In genomic region chr3:109899930-109900329, GRCh38 we compare ENCODE assay signal across 22 cellular contexts.
A peak's percentile ranks its signal among the peaks of the same experiment; 100 is the strongest.
DNase-seq lines count a peak whose midpoint lies in the region; ATAC-seq, FAIRE-seq and TF ChIP-seq lines count a peak whose summit lies in the region.
"Had no signal": no experiment of that assay in that cellular context is flagged by ENCODE, and none has a peak within 500 bp of the region (broad histone marks: within the 10 kb centered on the region; RNA-seq: fewer than 3 reads in every experiment).

No MANE protein-coding gene starts in this region.

- H3K4me3 ChIP-seq in CD8-positive, alpha-beta memory T cell (ENCODE audit: low read length), result no peak overlapping the region
- H3K4me3 ChIP-seq in HAP-1, result no peak overlapping the region
- H3K4me3 ChIP-seq in neural progenitor cell, result no peak overlapping the region
- H3K4me3 ChIP-seq in small intestine (ENCODE audit: low read depth in 1 of 2, low read length in 2 of 2), result no peak overlapping the region
- H3K4me3 ChIP-seq: K562 had no signal

- peaks cover 8% of the 10 kb centered on the region for H3K4me1 ChIP-seq in CD8-positive, alpha-beta memory T cell (ENCODE audit: insufficient read depth, low read length)
- peaks cover 20% of the 10 kb centered on the region for H3K4me1 ChIP-seq in HAP-1
- peaks cover 13% of the 10 kb centered on the region for H3K4me1 ChIP-seq in neural progenitor cell
- H3K4me1 ChIP-seq in small intestine (ENCODE audit: control insufficient read depth in 2 of 2, insufficient read depth in 1 of 2, low read depth in 1 of 2, low read length in 1 of 2), result no peaks in the 10 kb centered on the region
- H3K4me1 ChIP-seq: BE2C had no signal

- TF ChIP-seq CTCF in neural progenitor cell (IDR thresholded peaks at IDR 0.05), result no peak

- peaks cover 0 to 2% (median 0%) of the 10 kb centered on the region in 5 donors for H3K9me3 Mint-ChIP-seq in CD8-positive, alpha-beta memory T cell
- peaks cover 4% of the 10 kb centered on the region for H3K9me3 Mint-ChIP-seq in neural progenitor cell

- FAIRE-seq in small intestine (lab: Jason Lieb, UNC), result no peak
- FAIRE-seq: HepG2, K562 had no signal

- H2AFZ ChIP-seq in neural progenitor cell (replicated peaks), result no peak overlapping the region

- no peaks in the 10 kb centered on the region for H3K27me3 ChIP-seq in CD8-positive, alpha-beta memory T cell (ENCODE audit: insufficient read depth, low read length, poor library complexity, severe bottlenecking)
- no peaks in the 10 kb centered on the region for H3K27me3 ChIP-seq in HAP-1 (ENCODE audit: low read depth)
- H3K27me3 ChIP-seq in neural progenitor cell, result peaks cover 21% of the 10 kb centered on the region
- H3K27me3 ChIP-seq in small intestine (ENCODE audit: control insufficient read depth in 2 of 2, insufficient read depth in 2 of 2, low read length in 2 of 2), result no peaks in the 10 kb centered on the region
- H3K27me3 ChIP-seq: BE2C had no signal

- no peaks in the 10 kb centered on the region for H3K79me2 ChIP-seq in neural progenitor cell (ENCODE audit: low read depth)

- WGBS in small intestine, 3 donors, result 40 to 52% (median 49%) methylated on average over 2 of the region's 2 CpGs

- CTCF ChIA-PET in CD8-positive, alpha-beta memory T cell (lab: Charles Lee), result no interaction called here
- CTCF ChIA-PET in HEK293T (lab: Yijun Ruan, JAX), result interaction anchor here (0.7 kb wide), 1 partner anchor 22 kb away, joined by 3 read pairs; no protein-coding TSS in a partner anchor

- H3K4me1 Mint-ChIP-seq in CD8-positive, alpha-beta memory T cell, result peaks cover 17 to 37% (median 25%) of the 10 kb centered on the region in 3 donors
- H3K4me1 Mint-ChIP-seq in neural progenitor cell, result peaks cover 25% of the 10 kb centered on the region

- no peaks in the 10 kb centered on the region for H3F3A ChIP-seq in neural progenitor cell (ENCODE audit: low read depth)

- no peaks in the 10 kb centered on the region for H3K36me3 ChIP-seq in CD8-positive, alpha-beta memory T cell (ENCODE audit: insufficient read depth, low read length)
- H3K36me3 ChIP-seq in HAP-1 (replicated peaks) (no peaks in the 10 kb centered on the region), neural progenitor cell (no peaks in the 10 kb centered on the region), small intestine (ENCODE audit: control insufficient read depth in 2 of 2, insufficient read depth in 2 of 2, low read length in 2 of 2) (no peaks in the 10 kb centered on the region)
- H3K36me3 ChIP-seq: BE2C had no signal

- H3K9ac ChIP-seq in neural progenitor cell, result no peak overlapping the region

- no peak overlapping the region for H3K27ac ChIP-seq in CD8-positive, alpha-beta memory T cell (ENCODE audit: low read depth, low read length)
- H3K27ac ChIP-seq in neural progenitor cell (no peak overlapping the region), small intestine (ENCODE audit: low read depth in 1 of 2, low read length in 1 of 2) (no peak overlapping the region)
- H3K27ac ChIP-seq: HL-60 had no signal

- in situ Hi-C loops in HAP-1 (cut with MboI; ENCODE audit: low sequenced_read_pairs), result no loop called here

- POLR2A ChIA-PET in CD8-positive, alpha-beta memory T cell (lab: Charles Lee), result no interaction called here
- POLR2A ChIA-PET in HEK293T (lab: Yijun Ruan, JAX), result no interaction called here

- H3K9me3 ChIP-seq in CD8-positive, alpha-beta memory T cell (ENCODE audit: low read length), result no peaks in the 10 kb centered on the region
- H3K9me3 ChIP-seq in HAP-1 (no peaks in the 10 kb centered on the region), neural progenitor cell (ENCODE audit: low read depth) (no peaks in the 10 kb centered on the region), small intestine (ENCODE audit: control insufficient read depth, low read depth) (no peaks in the 10 kb centered on the region)
- H3K9me3 ChIP-seq: BE2C had no signal

- peak overlapping the region; percentile 4 for H3K4me2 ChIP-seq in neural progenitor cell

- H3K27me3 Mint-ChIP-seq in CD8-positive, alpha-beta memory T cell, result no peaks in the 10 kb centered on the region
- H3K27me3 Mint-ChIP-seq in neural progenitor cell (ENCODE audit: insufficient read depth, low read depth), result peaks cover 5% of the 10 kb centered on the region

- peaks cover 4% of the 10 kb centered on the region for H4K20me1 ChIP-seq in neural progenitor cell (ENCODE audit: low read depth)

- no peak for ATAC-seq in GM21367 (IDR thresholded peaks at IDR 0.05; ENCODE audit: unreplicated experiment)
- ATAC-seq: HepG2, K562 had no signal

- DNase-seq in CD8-positive, alpha-beta memory T cell, result no peak
- DNase-seq in HAP-1 (ENCODE audit: low spot score in 2 of 2) (peak; percentile 61 to 91), NCI-H748 treated with DMSO at 0.1 percent for 48 hours (lab: John Stamatoyannopoulos, UW) (peak; percentile 9), neural progenitor cell (ENCODE audit: low spot score) (peak; percentile 69), NCI-H226 (no peak), HEK293T (ENCODE audit: extremely low spot score) (no peak), small intestine (no peak)
- DNase-seq: BE2C, GDM1, H9, MM.1S, NCI-H1048, NCI-H1417 treated with DMSO at 0.1 percent for 48 hours, NCI-H345, NCI-H524, OCI-M1, Right ventricle myocardium superior, SW 1271 had no signal

- H3K27ac Mint-ChIP-seq in CD8-positive, alpha-beta memory T cell, result peak overlapping the region in 4 of 8 donors; percentile 0 to 25 (median 5)
- peak overlapping the region; percentile 65 for H3K27ac Mint-ChIP-seq in neural progenitor cell
- H3K27ac Mint-ChIP-seq: H9 had no signal

- H3K4me3 Mint-ChIP-seq in CD8-positive, alpha-beta memory T cell, result peak overlapping the region in 4 of 7 donors; percentile 0 to 51 (median 18)
- peak overlapping the region; percentile 40 for H3K4me3 Mint-ChIP-seq in neural progenitor cell
- H3K4me3 Mint-ChIP-seq: H9 had no signal

- peaks cover 0 to 25% (median 0%) of the 10 kb centered on the region in 3 donors for H3K36me3 Mint-ChIP-seq in CD8-positive, alpha-beta memory T cell
- peaks cover 1% of the 10 kb centered on the region for H3K36me3 Mint-ChIP-seq in neural progenitor cell

TF ChIP-seq in HEK293T, 16 proteins besides CTCF, POLR2A, EP300 and RAD21:
- no peak for TF ChIP-seq TARDBP (IDR thresholded peaks at IDR 0.05)
- no peak for TF ChIP-seq FOXA1 (IDR thresholded peaks at IDR 0.05)
- TF ChIP-seq FOXM1 (IDR thresholded peaks at IDR 0.05; ENCODE audit: borderline replicate concordance), result no peak
- no peak for TF ChIP-seq LEF1 (IDR thresholded peaks at IDR 0.05; ENCODE audit: borderline replicate concordance)
- TF ChIP-seq ELF4 (IDR thresholded peaks at IDR 0.05), result no peak
- no peak for TF ChIP-seq SUZ12 (IDR thresholded peaks at IDR 0.05)
- no peak for TF ChIP-seq SP1 (IDR thresholded peaks at IDR 0.05)
- no peak for TF ChIP-seq FOXK2 (IDR thresholded peaks at IDR 0.05)
- no peak for TF ChIP-seq CTBP1 (IDR thresholded peaks at IDR 0.05; ENCODE audit: borderline replicate concordance)
- TF ChIP-seq L3MBTL2 (conservative IDR thresholded peaks at IDR 0.05), result no peak
- TF ChIP-seq ZNF384 (IDR thresholded peaks at IDR 0.05), result no peak
- TF ChIP-seq ARNT (IDR thresholded peaks at IDR 0.05), result no peak
- no peak for TF ChIP-seq NFRKB (IDR thresholded peaks at IDR 0.05)
- no peak for TF ChIP-seq BHLHE40 (IDR thresholded peaks at IDR 0.05; ENCODE audit: borderline replicate concordance)
- TF ChIP-seq HDGF (IDR thresholded peaks at IDR 0.05; ENCODE audit: borderline replicate concordance), result no peak
- TF ChIP-seq PKNOX1 (IDR thresholded peaks at IDR 0.05), result no peak

Comparison
In these comparisons a context has a peak if more than half of its experiments do, and no peak if none do; other contexts are left out.
1. DNase-seq: peak in HAP-1 (2 of 2), NCI-H748 treated with DMSO at 0.1 percent for 48 hours (single experiment) and neural progenitor cell (single experiment); none in CD8-positive, alpha-beta memory T cell (0 of 5), NCI-H226 (single experiment), HEK293T (single experiment) and small intestine (single experiment).